Comparison of ENCODE assay signal across 11 cellular contexts in genomic region chr6:137709424-137710281, GRCh38.
DNase-seq lines count a peak whose midpoint lies in the region; ATAC-seq and TF ChIP-seq lines count a peak whose summit lies in the region.
"Had no signal": no experiment of that assay in that cellular context is flagged by ENCODE, and none has a peak within 500 bp of the region (broad histone marks: within the 10 kb centered on the region; RNA-seq: fewer than 3 reads in every experiment).

No MANE protein-coding gene starts in this region.

- peaks cover 12% of the 10 kb centered on the region for H3K9me3 Mint-ChIP-seq in activated T-cell treated with anti-CD3 and anti-CD28 coated beads, Interleukin-2, amount 50 U/mL, for 4 hours

- no peaks in the 10 kb centered on the region for H3K9me3 ChIP-seq in thymus (ENCODE audit: control insufficient read depth)
- H3K9me3 ChIP-seq in transverse colon: no peaks in the 10 kb centered on the region
- H3K9me3 ChIP-seq: testis had no signal

- H3K27ac ChIP-seq in thymus (ENCODE audit: low read depth): peak overlapping the region; percentile 68
- H3K27ac ChIP-seq in transverse colon: no peak overlapping the region
- H3K27ac ChIP-seq: C4-2B, testis had no signal

- 97% methylated on average over 7 of the region's 7 CpGs for WGBS in thymus
- 83% methylated on average over 7 of the region's 7 CpGs for WGBS in transverse colon (ENCODE audit: low coverage in 1 of 2), 2 donors

- no peak overlapping the region for H3K4me3 ChIP-seq in thymus (ENCODE audit: low read length)
- no peak overlapping the region for H3K4me3 ChIP-seq in transverse colon
- H3K4me3 ChIP-seq: testis had no signal

- in situ Hi-C loops in transverse colon (cut with MboI; ENCODE audit: low pct_ligation_motif_present in 1 of 4, low pct_unique_long_range_greater_than_20kb in 1 of 4, low sequenced_read_pairs in 3 of 4): loop anchor here (5.0 to 25.0 kb wide), 6 partner anchors 88 to 403 kb away; partner anchors contain the start of genes TNFAIP3 (in 4 of the 4) and PERP (in 2 of the 4)

- no peaks in the 10 kb centered on the region for H3K27me3 Mint-ChIP-seq in activated T-cell treated with anti-CD3 and anti-CD28 coated beads, Interleukin-2, amount 50 U/mL, for 4 hours (ENCODE audit: low read depth)

- ATAC-seq in activated T-cell treated with anti-CD3 and anti-CD28 coated beads, Interleukin-2, amount 50 U/mL, for 4 hours: peak; percentile 60 to 64

- peaks cover 73% of the 10 kb centered on the region for H3K4me1 Mint-ChIP-seq in activated T-cell treated with anti-CD3 and anti-CD28 coated beads, Interleukin-2, amount 50 U/mL, for 4 hours (ENCODE audit: low read depth)

- TF ChIP-seq CTCF in transverse colon (IDR thresholded peaks at IDR 0.05): no peak

- H3K27me3 ChIP-seq in thymus (ENCODE audit: control insufficient read depth, insufficient read depth) (no peaks in the 10 kb centered on the region), transverse colon (no peaks in the 10 kb centered on the region)
- H3K27me3 ChIP-seq: testis had no signal

- H3K4me3 Mint-ChIP-seq in activated T-cell treated with anti-CD3 and anti-CD28 coated beads, Interleukin-2, amount 50 U/mL, for 4 hours: no peak overlapping the region

- DNase-seq in stimulated activated CD4-positive, alpha-beta T cell treated with anti-CD3 and anti-CD28 coated beads, Interleukin-2, amount 100 ng/mL, for 24 hours: peak; percentile 39 to 52
- DNase-seq in stimulated activated CD4-positive, alpha-beta T cell treated with anti-CD3 and anti-CD28 coated beads, Interleukin-4, amount 100 ng/mL, for 1 hour: no peak
- no peak for DNase-seq in activated T-cell treated with anti-CD3 and anti-CD28 coated beads, Interleukin-2, amount 50 U/mL, for 4 hours
- DNase-seq in fibroblast of gingiva (ENCODE audit: low read depth): peak; percentile 68
- no peak for DNase-seq in CD1c-positive myeloid dendritic cell (ENCODE audit: extremely low spot score)
- no peak for DNase-seq in transverse colon
- DNase-seq in midbrain (lab: John Stamatoyannopoulos, UW): no peak
- DNase-seq: NCI-H774, testis had no signal

- no peak for TF ChIP-seq POLR2A in transverse colon (IDR thresholded peaks at IDR 0.05)

- H3K36me3 Mint-ChIP-seq in activated T-cell treated with anti-CD3 and anti-CD28 coated beads, Interleukin-2, amount 50 U/mL, for 4 hours (ENCODE audit: insufficient read depth): no peaks in the 10 kb centered on the region

- intact Hi-C loops in transverse colon (cut with DNase I; ENCODE audit: low total_unique reads): loop anchor here (10.0 kb wide), 1 partner anchor 405 kb away; no protein-coding TSS in a partner anchor

- H3K4me1 ChIP-seq in thymus (ENCODE audit: control insufficient read depth, insufficient read depth, low read length) (peaks cover 29% of the 10 kb centered on the region), transverse colon (peaks cover 0 to 37% (median 7%) of the 10 kb centered on the region in 4 donors)

- H3K36me3 ChIP-seq in thymus (ENCODE audit: control insufficient read depth, insufficient read depth) (no peaks in the 10 kb centered on the region), transverse colon (no peaks in the 10 kb centered on the region)

- TF ChIP-seq EP300 in transverse colon (IDR thresholded peaks at IDR 0.05; ENCODE audit: low read depth): no peak

Comparison
In these comparisons a context has a peak if more than half of its experiments do, and no peak if none do; other contexts are left out.
1. DNase-seq: peak in stimulated activated CD4-positive, alpha-beta T cell treated with anti-CD3 and anti-CD28 coated beads, Interleukin-2, amount 100 ng/mL, for 24 hours (2 of 2) and fibroblast of gingiva (single experiment); none in stimulated activated CD4-positive, alpha-beta T cell treated with anti-CD3 and anti-CD28 coated beads, Interleukin-4, amount 100 ng/mL, for 1 hour (single experiment), activated T-cell treated with anti-CD3 and anti-CD28 coated beads, Interleukin-2, amount 50 U/mL, for 4 hours (single experiment), CD1c-positive myeloid dendritic cell (single experiment), transverse colon (single experiment) and midbrain (single experiment).